In genomic region chr16:66508261-66508913, GRCh38 we compare ENCODE assay signal across 9 cellular contexts. TPM values are rescaled to one million over a fixed set of nuclear protein-coding genes. Genes with fewer than 3 reads are reported as not detected.
DNase-seq lines count a peak whose midpoint lies in the region; ATAC-seq and TF ChIP-seq lines count a peak whose summit lies in the region.
"Had no signal": no experiment of that assay in that cellular context is flagged by ENCODE, and none has a peak within 500 bp of the region (broad histone marks: within the 10 kb centered on the region; RNA-seq: fewer than 3 reads in every experiment).

No MANE protein-coding gene starts in this region.

- CTCF ChIA-PET in activated CD8-positive, alpha-beta memory T cell treated with anti-CD3 and anti-CD28 coated beads, Interleukin-2, amount 10 ng/mL, durations not matched to agents 7 days and 5 days (lab: Charles Lee), result interaction anchor here (0.9 to 2.1 kb wide), 4 partner anchors 33 to 103 kb away, joined by 3 to 9 read pairs (median 4); no protein-coding TSS in a partner anchor
- CTCF ChIA-PET in RWPE1 (lab: Yijun Ruan, JAX), result interaction anchor here (0.7 kb wide), 1 partner anchor 55 kb away, joined by 5 read pairs; no protein-coding TSS in a partner anchor
- CTCF ChIA-PET in activated CD4-positive, alpha-beta memory T cell treated with anti-CD3 and anti-CD28 coated beads, Interleukin-2, amount 10 ng/mL, durations not matched to agents 7 days and 5 days (lab: Charles Lee), result interaction anchor here (1.0 to 1.4 kb wide), 3 partner anchors 55 to 81 kb away, joined by 3 to 4 read pairs (median 4); no protein-coding TSS in a partner anchor

- POLR2A ChIA-PET in RWPE1 (lab: Yijun Ruan, JAX; ENCODE audit: low non-redundant PET), result no interaction called here
- POLR2A ChIA-PET in activated CD4-positive, alpha-beta memory T cell treated with anti-CD3 and anti-CD28 coated beads, Interleukin-2, amount 10 ng/mL, durations not matched to agents 7 days and 5 days (lab: Charles Lee), result interaction anchor here (1.3 kb wide), 1 partner anchor 16 kb away, joined by 3 read pairs; no protein-coding TSS in a partner anchor

- H3K4me1 ChIP-seq in upper lobe of left lung, result peaks cover 61 to 69% (median 63%) of the 10 kb centered on the region in 4 donors

- H3K27me3 Mint-ChIP-seq in activated CD8-positive, alpha-beta memory T cell treated with anti-CD3 and anti-CD28 coated beads, Interleukin-2, amount 10 ng/mL, durations not matched to agents 7 days and 5 days, result no peaks in the 10 kb centered on the region
- H3K27me3 Mint-ChIP-seq in activated CD4-positive, alpha-beta memory T cell treated with anti-CD3 and anti-CD28 coated beads, Interleukin-2, amount 10 ng/mL, durations not matched to agents 7 days and 5 days, result no peaks in the 10 kb centered on the region

- no peaks in the 10 kb centered on the region for H3K36me3 ChIP-seq in kidney epithelial cell (ENCODE audit: control insufficient read depth, insufficient read depth, low read length)
- H3K36me3 ChIP-seq in upper lobe of left lung, result peaks cover 0 to 2% (median 0%) of the 10 kb centered on the region in 4 donors

- H3K4me3 ChIP-seq in kidney epithelial cell (ENCODE audit: low read depth, low read length), result no peak overlapping the region
- no peak overlapping the region for H3K4me3 ChIP-seq in upper lobe of left lung

- H3K27ac Mint-ChIP-seq in activated CD8-positive, alpha-beta memory T cell treated with anti-CD3 and anti-CD28 coated beads, Interleukin-2, amount 10 ng/mL, durations not matched to agents 7 days and 5 days, result no peak overlapping the region
- no peak overlapping the region for H3K27ac Mint-ChIP-seq in activated CD4-positive, alpha-beta memory T cell treated with anti-CD3 and anti-CD28 coated beads, Interleukin-2, amount 10 ng/mL, durations not matched to agents 7 days and 5 days

- H3K4me1 Mint-ChIP-seq in activated CD8-positive, alpha-beta memory T cell treated with anti-CD3 and anti-CD28 coated beads, Interleukin-2, amount 10 ng/mL, durations not matched to agents 7 days and 5 days, result peaks cover 12% of the 10 kb centered on the region
- peaks cover 13% of the 10 kb centered on the region for H3K4me1 Mint-ChIP-seq in activated CD4-positive, alpha-beta memory T cell treated with anti-CD3 and anti-CD28 coated beads, Interleukin-2, amount 10 ng/mL, durations not matched to agents 7 days and 5 days

- WGBS in upper lobe of left lung, 2 donors, result 52 to 58% methylated on average over 7 of the region's 7 CpGs

- TF ChIP-seq CTCF in RWPE1 (conservative IDR thresholded peaks at IDR 0.05; ENCODE audit: low read depth) (0 out of 2 replicates have a peak, but pooled peaks have one; percentile 15), kidney epithelial cell (IDR thresholded peaks at IDR 0.05; ENCODE audit: insufficient read depth, low read length, poor library complexity, severe bottlenecking) (no peak), upper lobe of left lung (IDR thresholded peaks at IDR 0.05) (no peak)

- ATAC-seq in activated CD8-positive, alpha-beta memory T cell treated with anti-CD3 and anti-CD28 coated beads, Interleukin-2, amount 10 ng/mL, durations not matched to agents 7 days and 5 days, result no peak
- ATAC-seq in upper lobe of left lung (ENCODE audit: low FRiP score in 2 of 2) (peak; percentile 33 to 70), GM21360 (IDR thresholded peaks at IDR 0.05; ENCODE audit: unreplicated experiment) (no peak), GM19023 (IDR thresholded peaks at IDR 0.05; ENCODE audit: unreplicated experiment) (no peak)

- H3K27me3 ChIP-seq in kidney epithelial cell (ENCODE audit: control insufficient read depth, insufficient read depth, low read length), result no peaks in the 10 kb centered on the region
- H3K27me3 ChIP-seq in upper lobe of left lung, result no peaks in the 10 kb centered on the region

- no peaks in the 10 kb centered on the region for H3K9me3 ChIP-seq in upper lobe of left lung

- no peak overlapping the region for H3K4me3 Mint-ChIP-seq in activated CD8-positive, alpha-beta memory T cell treated with anti-CD3 and anti-CD28 coated beads, Interleukin-2, amount 10 ng/mL, durations not matched to agents 7 days and 5 days
- H3K4me3 Mint-ChIP-seq in activated CD4-positive, alpha-beta memory T cell treated with anti-CD3 and anti-CD28 coated beads, Interleukin-2, amount 10 ng/mL, durations not matched to agents 7 days and 5 days, result no peak overlapping the region

- no peaks in the 10 kb centered on the region for H3K36me3 Mint-ChIP-seq in activated CD8-positive, alpha-beta memory T cell treated with anti-CD3 and anti-CD28 coated beads, Interleukin-2, amount 10 ng/mL, durations not matched to agents 7 days and 5 days
- peaks cover 5% of the 10 kb centered on the region for H3K36me3 Mint-ChIP-seq in activated CD4-positive, alpha-beta memory T cell treated with anti-CD3 and anti-CD28 coated beads, Interleukin-2, amount 10 ng/mL, durations not matched to agents 7 days and 5 days (ENCODE audit: low read depth)

- TF ChIP-seq POLR2A in upper lobe of left lung (IDR thresholded peaks at IDR 0.05), result no peak

- peak overlapping the region; percentile 91 for H3K27ac ChIP-seq in RWPE1
- peak overlapping the region; percentile 72 to 84 (median 81) for H3K27ac ChIP-seq in upper lobe of left lung

- no peaks in the 10 kb centered on the region for H3K9me3 Mint-ChIP-seq in activated CD8-positive, alpha-beta memory T cell treated with anti-CD3 and anti-CD28 coated beads, Interleukin-2, amount 10 ng/mL, durations not matched to agents 7 days and 5 days (ENCODE audit: low read depth)
- H3K9me3 Mint-ChIP-seq in activated CD4-positive, alpha-beta memory T cell treated with anti-CD3 and anti-CD28 coated beads, Interleukin-2, amount 10 ng/mL, durations not matched to agents 7 days and 5 days, result no peaks in the 10 kb centered on the region

- DNase-seq in activated CD8-positive, alpha-beta memory T cell treated with anti-CD3 and anti-CD28 coated beads, Interleukin-2, amount 10 ng/mL, durations not matched to agents 7 days and 5 days, result peak; percentile 38
- no peak for DNase-seq in activated CD8-positive, alpha-beta memory T cell treated with anti-CD3 and anti-CD28 coated beads, Interleukin-2, amount 50 U/mL, for 4 hours
- DNase-seq in RWPE1 (ENCODE audit: low spot score), result peak; percentile 96
- DNase-seq in kidney epithelial cell (ENCODE audit: low read depth), result peak; percentile 80
- peak in 1 of 2 donors; percentile 67 for DNase-seq in upper lobe of left lung
- no peak for DNase-seq in activated CD4-positive, alpha-beta memory T cell treated with anti-CD3 and anti-CD28 coated beads, Interleukin-2, amount 10 ng/mL, durations not matched to agents 7 days and 5 days
- DNase-seq: activated gamma-delta T cell treated with Interleukin-2 at 50 U/mL for 16 hours had no signal

- peak in 1 of 4 donors; percentile 52 for TF ChIP-seq EP300 in upper lobe of left lung (IDR thresholded peaks at IDR 0.05)

RNA-seq across cellular contexts. Expression of gene TK2, which starts 41.5 kb away (rescaled TPM):
- total RNA-seq in activated CD8-positive, alpha-beta memory T cell treated with anti-CD3 and anti-CD28 coated beads, Interleukin-2, amount 10 ng/mL, durations not matched to agents 7 days and 5 days, result 10 to 100 TPM in 1 of 2 experiments, 1 to 10 TPM in 1; 8.5 to 10.8 TPM
- total RNA-seq in kidney epithelial cell (25.2 and 25.7 TPM in 2 replicates), upper lobe of left lung (10 to 100 TPM; 28.2 to 54.0 (median 36.6) TPM)
- 10 to 100 TPM; 13.4 to 13.9 TPM for total RNA-seq in activated CD4-positive, alpha-beta memory T cell treated with anti-CD3 and anti-CD28 coated beads, Interleukin-2, amount 10 ng/mL, durations not matched to agents 7 days and 5 days

RNA-seq across cellular contexts. Expression of gene CKLF, which starts 44.0 kb away (rescaled TPM):
- total RNA-seq in activated CD8-positive, alpha-beta memory T cell treated with anti-CD3 and anti-CD28 coated beads, Interleukin-2, amount 10 ng/mL, durations not matched to agents 7 days and 5 days, result 100 to 1,000 TPM; 199 to 220 TPM
- 120 and 129 TPM in 2 replicates for total RNA-seq in kidney epithelial cell
- total RNA-seq in upper lobe of left lung, result 10 to 100 TPM; 18.2 to 71.7 (median 47.4) TPM
- 100 to 1,000 TPM; 183 to 188 TPM for total RNA-seq in activated CD4-positive, alpha-beta memory T cell treated with anti-CD3 and anti-CD28 coated beads, Interleukin-2, amount 10 ng/mL, durations not matched to agents 7 days and 5 days

RNA-seq across cellular contexts. Expression of gene CMTM1, which starts 57.9 kb away (rescaled TPM):
- total RNA-seq in activated CD8-positive, alpha-beta memory T cell treated with anti-CD3 and anti-CD28 coated beads, Interleukin-2, amount 10 ng/mL, durations not matched to agents 7 days and 5 days, result 10 to 100 TPM; 21.1 to 21.4 TPM
- total RNA-seq in kidney epithelial cell, result 4.3 and 9.0 TPM in 2 replicates
- 1 to 10 TPM in 2 of 6 donors, under 1 TPM in 2, not detected in 2; 0.61 to 9.5 (median 2.6) TPM for total RNA-seq in upper lobe of left lung
- total RNA-seq in activated CD4-positive, alpha-beta memory T cell treated with anti-CD3 and anti-CD28 coated beads, Interleukin-2, amount 10 ng/mL, durations not matched to agents 7 days and 5 days, result 10 to 100 TPM; 16.6 to 17.8 TPM

Comparison
In these comparisons a context has a peak if more than half of its experiments do, and no peak if none do; other contexts are left out.
1. DNase-seq: peak in activated CD8-positive, alpha-beta memory T cell treated with anti-CD3 and anti-CD28 coated beads, Interleukin-2, amount 10 ng/mL, durations not matched to agents 7 days and 5 days (single experiment), RWPE1 (single experiment) and kidney epithelial cell (single experiment); none in activated CD8-positive, alpha-beta memory T cell treated with anti-CD3 and anti-CD28 coated beads, Interleukin-2, amount 50 U/mL, for 4 hours (single experiment) and activated CD4-positive, alpha-beta memory T cell treated with anti-CD3 and anti-CD28 coated beads, Interleukin-2, amount 10 ng/mL, durations not matched to agents 7 days and 5 days (single experiment).
2. ATAC-seq: peak in upper lobe of left lung (2 of 2); none in activated CD8-positive, alpha-beta memory T cell treated with anti-CD3 and anti-CD28 coated beads, Interleukin-2, amount 10 ng/mL, durations not matched to agents 7 days and 5 days (single experiment), GM21360 (single experiment) and GM19023 (single experiment).